Comparison of ENCODE assay signal across 20 cellular contexts in the genomic region with DNA sequence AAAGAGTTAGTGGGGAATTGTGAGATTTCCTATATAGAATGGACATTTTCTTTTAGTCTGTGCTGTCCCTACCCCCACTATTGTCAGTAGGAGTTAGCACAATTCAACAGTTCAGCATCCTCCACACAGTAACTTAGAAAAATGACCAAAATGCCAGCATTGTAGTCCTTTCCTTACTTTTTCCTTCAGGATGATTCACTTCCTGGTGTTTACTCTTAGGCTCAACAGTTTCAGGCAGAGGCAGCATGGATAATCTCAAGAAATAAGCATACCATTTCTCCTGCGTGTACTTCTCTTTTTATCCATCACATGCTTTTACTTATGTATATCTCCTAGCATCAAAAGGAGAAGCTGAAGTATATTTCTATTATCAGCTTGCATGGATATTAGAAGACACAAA.
A peak's percentile ranks its signal among the peaks of the same experiment; 100 is the strongest.
DNase-seq lines count a peak whose midpoint lies in the region; ATAC-seq, FAIRE-seq and TF ChIP-seq lines count a peak whose summit lies in the region.
"Had no signal": no experiment of that assay in that cellular context is flagged by ENCODE, and none has a peak within 500 bp of the region (broad histone marks: within the 10 kb centered on the region; RNA-seq: fewer than 3 reads in every experiment).

No MANE protein-coding gene starts in this region.

- POLR2A ChIA-PET in HepG2 (lab: Yijun Ruan, JAX) = no interaction called here

- H3K27ac ChIP-seq in keratinocyte (ENCODE audit: control insufficient read depth, insufficient read depth, low read length) = no peak overlapping the region
- H3K27ac ChIP-seq in HepG2 (ENCODE audit: extremely low read length, insufficient read depth, low read length) = no peak overlapping the region
- H3K27ac ChIP-seq: dorsolateral prefrontal cortex, esophagus muscularis mucosa, HL-60, lower lobe of right lung, neutrophil, upper lobe of left lung had no signal

- in situ Hi-C loops in HepG2 (cut with HindIII; ENCODE audit: extremely low pct_ligation_motif_present, low pct_unique_long_range_greater_than_20kb) = no loop called here

- H3K4me2 ChIP-seq in keratinocyte (ENCODE audit: control insufficient read depth, extremely low read depth, insufficient read depth, low read depth, low read length) = no peak overlapping the region
- H3K4me2 ChIP-seq in HepG2 (ENCODE audit: low read depth, low read length) = no peak overlapping the region

- H3K9me3 ChIP-seq in keratinocyte (ENCODE audit: control insufficient read depth, low read depth, low read length) = no peaks in the 10 kb centered on the region
- H3K9me3 ChIP-seq in HepG2 (ENCODE audit: low read length) = peaks cover 16% of the 10 kb centered on the region; the same call in 1 of the 2 replicates
- H3K9me3 ChIP-seq: BE2C, esophagus muscularis mucosa, lower lobe of right lung, neutrophil had no signal

- H3K27me3 ChIP-seq in keratinocyte (ENCODE audit: control insufficient read depth, extremely low read depth, insufficient read depth, low read length) = no peaks in the 10 kb centered on the region
- no peaks in the 10 kb centered on the region for H3K27me3 ChIP-seq in HepG2 (ENCODE audit: control insufficient read depth in 1 of 2, insufficient read depth in 2 of 2, low read length in 2 of 2)
- H3K27me3 ChIP-seq: BE2C, dorsolateral prefrontal cortex, esophagus muscularis mucosa, neutrophil, upper lobe of left lung had no signal

- dilution Hi-C loops in keratinocyte (cut with MboI; ENCODE audit: extremely low pct_ligation_motif_present, low sequenced_read_pairs) = no loop called here

- no peak for TF ChIP-seq POLR2A in HepG2 (IDR thresholded peaks at IDR 0.05; ENCODE audit: insufficient read depth in 1 of 2, low read depth in 2 of 2, low read length in 2 of 2)

- H3K36me3 ChIP-seq in keratinocyte (ENCODE audit: control insufficient read depth in 2 of 2, extremely low read depth in 1 of 2, insufficient read depth in 2 of 2, low read length in 2 of 2) (no peaks in the 10 kb centered on the region), HepG2 (replicated peaks in 1 of 2; ENCODE audit: control insufficient read depth in 1 of 2, insufficient read depth in 2 of 2, low read length in 2 of 2) (no peaks in the 10 kb centered on the region)
- H3K36me3 ChIP-seq: BE2C, esophagus muscularis mucosa, lower lobe of right lung, neutrophil, upper lobe of left lung had no signal

- no TSS peak for BruUV-seq in HepG2 (replicated peaks; lab: Mats Ljungman, UMichigan)

- DNase-seq in EH (ENCODE audit: low read depth) (peak; percentile 75), M059J (ENCODE audit: low read depth) (peak; percentile 48), dermis blood vessel endothelial cell (peak; percentile 85), keratinocyte (ENCODE audit: low read depth, low spot score) (no peak), HuH-7 (ENCODE audit: low spot score) (no peak), NCI-H1694 treated with DMSO at 0.1 percent for 48 hours (lab: John Stamatoyannopoulos, UW) (no peak), HepG2 (ENCODE audit: low spot score) (no peak)
- DNase-seq: activated CD4-positive, alpha-beta T cell treated with anti-CD3 and anti-CD28 coated beads for 48 hours; activated effector memory CD4-positive, alpha-beta T cell treated with Interleukin-2 at 50 U/mL for 16 hours; BE2C; dorsolateral prefrontal cortex; lower lobe of right lung; retina; SHP77; upper lobe of left lung had no signal

- H3K9me1 ChIP-seq in keratinocyte (ENCODE audit: control insufficient read depth, extremely low read depth, insufficient read depth, low read length) = no peaks in the 10 kb centered on the region

- no peak overlapping the region for H3K9ac ChIP-seq in keratinocyte (ENCODE audit: control insufficient read depth, extremely low read depth, insufficient read depth, low read length)
- no peak overlapping the region for H3K9ac ChIP-seq in HepG2 (ENCODE audit: insufficient read depth, low read depth, low read length)

- peak overlapping the region; percentile 25 for H2AFZ ChIP-seq in keratinocyte (ENCODE audit: control insufficient read depth, low read length)
- H2AFZ ChIP-seq in HepG2 (ENCODE audit: low read length) = no peak overlapping the region

- H3K4me1 ChIP-seq in keratinocyte (ENCODE audit: control insufficient read depth, extremely low read depth, insufficient read depth, low read length) (peaks cover 2% of the 10 kb centered on the region), HepG2 (ENCODE audit: insufficient read depth, low read length) (no peaks in the 10 kb centered on the region)
- H3K4me1 ChIP-seq: BE2C, esophagus muscularis mucosa, lower lobe of right lung, upper lobe of left lung had no signal

- intact Hi-C loops in HepG2 (cut with micrococcal nuclease; ENCODE audit: unreplicated experiment) = no loop called here

- no peak for TF ChIP-seq RAD21 in HepG2 (CRISPR knock-in tag; IDR thresholded peaks at IDR 0.05)

- CTCF ChIA-PET in HepG2 (lab: Yijun Ruan, JAX; ENCODE audit: low intra/inter-chr PET ratio, low total read pairs) = no interaction called here

- H4K20me1 ChIP-seq in keratinocyte (ENCODE audit: control insufficient read depth, extremely low read depth, insufficient read depth, low read length) = no peaks in the 10 kb centered on the region
- H4K20me1 ChIP-seq in HepG2 (ENCODE audit: insufficient read depth, low read length) = no peaks in the 10 kb centered on the region

- H3K4me3 ChIP-seq in keratinocyte (ENCODE audit: control insufficient read depth in 2 of 3, extremely low read depth in 1 of 3, insufficient read depth in 2 of 3, low read depth in 1 of 3, low read length in 3 of 3) = no peak overlapping the region
- no peak overlapping the region for H3K4me3 ChIP-seq in HepG2 (replicated peaks in 1 of 3; ENCODE audit: insufficient read depth in 1 of 3, low read depth in 2 of 3, low read length in 3 of 3)
- H3K4me3 ChIP-seq: dorsolateral prefrontal cortex, esophagus muscularis mucosa, lower lobe of right lung, upper lobe of left lung had no signal

- H3K79me2 ChIP-seq in keratinocyte (ENCODE audit: control insufficient read depth, insufficient read depth, low read length) = no peaks in the 10 kb centered on the region
- H3K79me2 ChIP-seq in HepG2 (ENCODE audit: insufficient read depth, low read length) = no peaks in the 10 kb centered on the region

- WGBS in HepG2 (ENCODE audit: low lambda C conversion rate) = 0% methylated on average over 1 of the region's 1 CpG

- no peak for FAIRE-seq in keratinocyte (lab: Jason Lieb, UNC)
- FAIRE-seq in HepG2 (lab: Jason Lieb, UNC) = no peak
- FAIRE-seq: islet of Langerhans had no signal

- TF ChIP-seq CTCF in keratinocyte (optimal IDR thresholded peaks at IDR 0.05 in 1 of 3, IDR thresholded peaks at IDR 0.05 in 1 of 3, conservative IDR thresholded peaks at IDR 0.05 in 1 of 3; ENCODE audit: extremely low read depth in 1 of 3, insufficient read depth in 2 of 3, low read length in 3 of 3) (no peak), HepG2 (CRISPR knock-in tag; IDR thresholded peaks at IDR 0.05) (no peak)

- TF ChIP-seq EP300 in HepG2 (IDR thresholded peaks at IDR 0.05; ENCODE audit: low read depth in 2 of 2, low read length in 2 of 2) = no peak
- TF ChIP-seq EP300 in HepG2 (CRISPR knock-in tag; IDR thresholded peaks at IDR 0.05; ENCODE audit: borderline replicate concordance) = no peak

- no peak for ATAC-seq in HG03520 (IDR thresholded peaks at IDR 0.05; ENCODE audit: unreplicated experiment)
- no peak for ATAC-seq in HepG2
- ATAC-seq: lower lobe of right lung had no signal

TF ChIP-seq in HepG2, 621 proteins besides CTCF, POLR2A, EP300 and RAD21 (continues in another document):
- no peak for TF ChIP-seq ZNF256 (CRISPR knock-in tag; conservative IDR thresholded peaks at IDR 0.05)
- TF ChIP-seq, protein P1, sequence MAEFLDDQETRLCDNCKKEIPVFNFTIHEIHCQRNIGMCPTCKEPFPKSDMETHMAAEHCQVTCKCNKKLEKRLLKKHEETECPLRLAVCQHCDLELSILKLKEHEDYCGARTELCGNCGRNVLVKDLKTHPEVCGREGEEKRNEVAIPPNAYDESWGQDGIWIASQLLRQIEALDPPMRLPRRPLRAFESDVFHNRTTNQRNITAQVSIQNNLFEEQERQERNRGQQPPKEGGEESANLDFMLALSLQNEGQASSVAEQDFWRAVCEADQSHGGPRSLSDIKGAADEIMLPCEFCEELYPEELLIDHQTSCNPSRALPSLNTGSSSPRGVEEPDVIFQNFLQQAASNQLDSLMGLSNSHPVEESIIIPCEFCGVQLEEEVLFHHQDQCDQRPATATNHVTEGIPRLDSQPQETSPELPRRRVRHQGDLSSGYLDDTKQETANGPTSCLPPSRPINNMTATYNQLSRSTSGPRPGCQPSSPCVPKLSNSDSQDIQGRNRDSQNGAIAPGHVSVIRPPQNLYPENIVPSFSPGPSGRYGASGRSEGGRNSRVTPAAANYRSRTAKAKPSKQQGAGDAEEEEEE (CRISPR knock-in tag; IDR thresholded peaks at IDR 0.05; ENCODE audit: borderline replicate concordance) = no peak

Comparison
In these comparisons a context has a peak if more than half of its experiments do, and no peak if none do; other contexts are left out.
1. DNase-seq: peak in EH (single experiment), M059J (single experiment) and dermis blood vessel endothelial cell (single experiment); none in keratinocyte (single experiment), HuH-7 (single experiment), NCI-H1694 treated with DMSO at 0.1 percent for 48 hours (single experiment) and HepG2 (single experiment).